ENCODE assay signal across 15 cellular contexts in genomic region chr20:10474606-10475184, GRCh38. TPM values are rescaled to one million over a fixed set of nuclear protein-coding genes. Genes with fewer than 3 reads are reported as not detected.
DNase-seq lines count a peak whose midpoint lies in the region; ATAC-seq and TF ChIP-seq lines count a peak whose summit lies in the region.
"Had no signal": no experiment of that assay in that cellular context is flagged by ENCODE, and none has a peak within 500 bp of the region (broad histone marks: within the 10 kb centered on the region; RNA-seq: fewer than 3 reads in every experiment).

No MANE protein-coding gene starts in this region.

- H3K4me1 Mint-ChIP-seq in effector memory CD8-positive, alpha-beta T cell (ENCODE audit: low read depth in 2 of 2), result peaks cover 13 to 15% of the 10 kb centered on the region in 2 donors

- no peak overlapping the region for H3K4me3 Mint-ChIP-seq in effector memory CD8-positive, alpha-beta T cell
- H3K4me3 Mint-ChIP-seq: type B pancreatic cell had no signal

- DNase-seq in SIG-M5 treated with dmso at 0.1 percent for 504 hours (lab: John Stamatoyannopoulos, UW; ENCODE audit: unreplicated experiment), result peak; percentile 62
- DNase-seq in SIG-M5 (lab: John Stamatoyannopoulos, UW), result no peak
- no peak for DNase-seq in effector memory CD8-positive, alpha-beta T cell
- peak; percentile 15 for DNase-seq in mucosa of gallbladder (ENCODE audit: low spot score)
- DNase-seq in tibial artery, result peak; percentile 62 to 77
- no peak for DNase-seq in MG63
- DNase-seq in DMS53 treated with DMSO at 0.1 percent for 48 hours (lab: John Stamatoyannopoulos, UW; ENCODE audit: unreplicated experiment), result no peak
- DNase-seq: 8988T; activated CD4-positive, CD25-positive, alpha-beta regulatory T cell; activated T-cell treated with anti-CD3 and anti-CD28 coated beads, Interleukin-2, amount 50 U/mL, for 48 hours; DMS 273 treated with DMSO at 0.1 percent for 48 hours; NCI-H526 treated with DMSO at 0.1 percent for 48 hours had no signal

- H3K36me3 Mint-ChIP-seq in effector memory CD8-positive, alpha-beta T cell (ENCODE audit: insufficient read depth), result no peaks in the 10 kb centered on the region

- peak overlapping the region; percentile 38 to 52 for H3K27ac ChIP-seq in tibial artery
- H3K27ac ChIP-seq: SK-N-MC had no signal

- no peaks in the 10 kb centered on the region for H3K9me3 Mint-ChIP-seq in effector memory CD8-positive, alpha-beta T cell
- H3K9me3 Mint-ChIP-seq: type B pancreatic cell had no signal

- no peak for ATAC-seq in effector memory CD8-positive, alpha-beta T cell (replicated peaks)
- no peak for ATAC-seq in HG03354 (IDR thresholded peaks at IDR 0.05; ENCODE audit: poor library complexity, severe bottlenecking, unreplicated experiment)

- no peaks in the 10 kb centered on the region for H3K27me3 Mint-ChIP-seq in effector memory CD8-positive, alpha-beta T cell
- H3K27me3 Mint-ChIP-seq: type B pancreatic cell had no signal

- H3K36me3 ChIP-seq in tibial artery, result no peaks in the 10 kb centered on the region
- H3K36me3 ChIP-seq in MG63, result no peaks in the 10 kb centered on the region

- no peak overlapping the region for H3K4me3 ChIP-seq in tibial artery
- H3K4me3 ChIP-seq in MG63, result no peak overlapping the region
- H3K4me3 ChIP-seq: SK-N-MC had no signal

- H3K9me3 ChIP-seq in tibial artery (no peaks in the 10 kb centered on the region), MG63 (no peaks in the 10 kb centered on the region)

- H3K4me1 ChIP-seq in tibial artery, result peaks cover 0 to 40% (median 14%) of the 10 kb centered on the region in 4 donors

- peak overlapping the region; percentile 15 to 53 for H3K27ac Mint-ChIP-seq in effector memory CD8-positive, alpha-beta T cell
- H3K27ac Mint-ChIP-seq: type B pancreatic cell had no signal

- H3K27me3 ChIP-seq in tibial artery (no peaks in the 10 kb centered on the region), MG63 (no peaks in the 10 kb centered on the region)

- intact Hi-C loops in tibial artery (cut with DNase I; ENCODE audit: low total_unique reads), result loop anchor here (5.0 kb wide), 1 partner anchor 78 kb away; no protein-coding TSS in a partner anchor

- no peak for TF ChIP-seq CTCF in tibial artery (IDR thresholded peaks at IDR 0.05)

RNA-seq across cellular contexts. Expression of gene SLX4IP, which starts 39.6 kb away (rescaled TPM):
- total RNA-seq in mucosa of gallbladder, result 11.3 TPM
- 1.7 and 3.0 TPM in 2 replicates for total RNA-seq in MG63 (2014; rRNA removed; shearing (Covaris generic); ENCODE audit: low replicate concordance)

RNA-seq across cellular contexts. Expression of gene MKKS, which starts 40.7 kb away (rescaled TPM):
- 33.2 TPM for total RNA-seq in mucosa of gallbladder
- 9.6 and 9.8 TPM in 2 replicates for total RNA-seq in MG63 (2014; rRNA removed; shearing (Covaris generic); ENCODE audit: low replicate concordance)

Comparison
In these comparisons a context has a peak if more than half of its experiments do, and no peak if none do; other contexts are left out.
1. DNase-seq: peak in SIG-M5 treated with dmso at 0.1 percent for 504 hours (single experiment), mucosa of gallbladder (single experiment) and tibial artery (2 of 2); none in SIG-M5 (single experiment), effector memory CD8-positive, alpha-beta T cell (0 of 3), MG63 (single experiment) and DMS53 treated with DMSO at 0.1 percent for 48 hours (single experiment).